1 cellular context compared by ENCODE assay signal in the genomic region with DNA sequence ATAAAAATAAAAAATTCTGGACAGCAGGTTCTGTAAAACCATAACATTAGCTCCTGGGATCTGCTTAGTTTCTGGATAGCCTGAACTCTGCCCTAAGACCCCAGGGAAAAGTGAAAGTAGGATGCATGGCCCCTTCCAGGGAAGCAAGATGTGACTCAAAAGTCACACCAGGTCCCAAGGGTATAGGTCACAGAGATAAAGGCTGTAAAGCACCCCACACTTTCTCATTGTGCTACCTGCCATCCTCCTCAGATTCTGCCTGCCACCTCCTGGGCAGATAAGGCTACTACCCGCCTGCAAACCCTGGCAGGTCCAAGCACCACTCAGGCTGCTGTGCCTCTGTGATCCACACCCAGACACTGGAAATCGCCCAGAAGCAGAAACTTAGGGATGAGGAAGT.
TF ChIP-seq lines count a peak whose summit lies in the region.

No MANE protein-coding gene starts in this region.

TF ChIP-seq in IMR-90, 13 proteins besides CTCF, POLR2A, EP300 and RAD21:
- TF ChIP-seq SMC3 (IDR thresholded peaks at IDR 0.05; ENCODE audit: low read depth, low read length) (peak; percentile 24; the same call in 1 of the 2 replicates), MAFK (IDR thresholded peaks at IDR 0.05; ENCODE audit: low read depth, low read length) (no peak)
